Comparison of ENCODE assay signal across 8 cellular contexts in genomic region chr19:44689290-44690130, GRCh38. TPM values are rescaled to one million over a fixed set of nuclear protein-coding genes. Genes with fewer than 3 reads are reported as not detected.
DNase-seq lines count a peak whose midpoint lies in the region; ATAC-seq and TF ChIP-seq lines count a peak whose summit lies in the region.

No MANE protein-coding gene starts in this region.

- peak overlapping the region; percentile 11 for H3K4me3 ChIP-seq in A673 (ENCODE audit: low read depth, low read length, poor library complexity, severe bottlenecking)

- DNase-seq in A673 (ENCODE audit: low spot score) (peak; percentile 76), GM13976 (ENCODE audit: low spot score) (peak; percentile 77), NCI-H446 treated with DMSO at 0.1 percent for 48 hours (lab: John Stamatoyannopoulos, UW) (peak; percentile 10), dermis microvascular lymphatic vessel endothelial cell (ENCODE audit: low read depth in 2 of 2) (peak; percentile 61 to 80), medulla oblongata (ENCODE audit: extremely low spot score) (peak; percentile 59)
- DNase-seq in activated CD4-positive, alpha-beta T cell treated with anti-CD3 and anti-CD28 coated beads, Interleukin-2, amount 50 U/mL, for 4 hours: peak; percentile 78 to 81
- DNase-seq in stimulated activated CD8-positive, alpha-beta memory T cell treated with anti-CD3 and anti-CD28 coated beads, Interleukin-15, amount 100 ng/mL, for 24 hours (ENCODE audit: low read depth): peak; percentile 73

- H3K9me3 ChIP-seq in A673 (ENCODE audit: low read depth, low read length, poor library complexity, severe bottlenecking): no peaks in the 10 kb centered on the region

- H3K36me3 ChIP-seq in A673 (ENCODE audit: insufficient read depth, low read length, poor library complexity, severe bottlenecking): no peaks in the 10 kb centered on the region

- no peak for ATAC-seq in GM21619 (IDR thresholded peaks at IDR 0.05; ENCODE audit: unreplicated experiment)

- TF ChIP-seq CTCF in A673 (conservative IDR thresholded peaks at IDR 0.05; ENCODE audit: low read depth, low read length) (peak; percentile 92), GM13976 (IDR thresholded peaks at IDR 0.05; ENCODE audit: borderline replicate concordance, control extremely low read depth, extremely low read depth, insufficient read depth, missing control alignments) (peak; percentile 92)

- intact Hi-C loops in A673 (cut with micrococcal nuclease; ENCODE audit: unreplicated experiment): loop anchor here (1.0 to 10.0 kb wide), 3 partner anchors 81 to 265 kb away; partner anchors contain the start of genes CLPTM1 and NECTIN2

- BruUV-seq in A673 (replicated peaks; lab: Mats Ljungman, UMichigan): no TSS peak

- in situ Hi-C loops in GM13976 (cut with MboI; ENCODE audit: low sequenced_read_pairs, unreplicated experiment): no loop called here

- CTCF ChIA-PET in A673 (lab: Charles Lee): interaction anchor here (0.6 to 1.3 kb wide), 6 partner anchors 25 to 312 kb away, joined by 3 to 15 read pairs (median 4); no protein-coding TSS in a partner anchor

- POLR2A ChIA-PET in A673 (lab: Charles Lee; ENCODE audit: low non-redundant PET): no interaction called here

- H3K27me3 ChIP-seq in A673 (replicated peaks; ENCODE audit: insufficient read depth, low read depth, low read length, poor library complexity): no peaks in the 10 kb centered on the region

- no peaks in the 10 kb centered on the region for H3K4me1 ChIP-seq in A673 (ENCODE audit: insufficient read depth, low read length, poor library complexity, severe bottlenecking)

- no peak overlapping the region for H3K27ac ChIP-seq in A673 (ENCODE audit: low read depth, low read length, poor library complexity, severe bottlenecking)

RNA-seq across cellular contexts. Expression of gene CEACAM16, which starts 9.4 kb away (rescaled TPM):
- total RNA-seq in A673 (2021) (not detected in 2 replicates), dermis microvascular lymphatic vessel endothelial cell (not detected in 2 replicates)

RNA-seq across cellular contexts. Expression of gene CEACAM19, which starts 18.2 kb away (rescaled TPM):
- total RNA-seq in A673 (2021) (2.5 and 2.9 TPM in 2 replicates), dermis microvascular lymphatic vessel endothelial cell (0.51 and 1.1 TPM in 2 replicates)

RNA-seq across cellular contexts. Expression of gene PVR, which starts 45.8 kb away (rescaled TPM):
- total RNA-seq in A673 (2021) (26.8 and 29.5 TPM in 2 replicates), dermis microvascular lymphatic vessel endothelial cell (53.8 and 84.7 TPM in 2 replicates)

RNA-seq across cellular contexts. Expression of gene BCL3, which starts 59.0 kb away (rescaled TPM):
- 6.6 and 9.9 TPM in 2 replicates for total RNA-seq in A673 (2021)
- total RNA-seq in dermis microvascular lymphatic vessel endothelial cell: 1.4 and 3.8 TPM in 2 replicates

Comparison
In these comparisons a context has a peak if more than half of its experiments do, and no peak if none do; other contexts are left out.
1. DNase-seq: peak in every context shown above with its lines; median percentile 80 in activated CD4-positive, alpha-beta T cell treated with anti-CD3 and anti-CD28 coated beads, Interleukin-2, amount 50 U/mL, for 4 hours; 77 in GM13976; 76 in A673; 73 in stimulated activated CD8-positive, alpha-beta memory T cell treated with anti-CD3 and anti-CD28 coated beads, Interleukin-15, amount 100 ng/mL, for 24 hours; 70 in dermis microvascular lymphatic vessel endothelial cell; 59 in medulla oblongata; 10 in NCI-H446 treated with DMSO at 0.1 percent for 48 hours.